9 cellular contexts compared by ENCODE assay signal in genomic region chr11:5291207-5291838, GRCh38. TPM values are rescaled to one million over a fixed set of nuclear protein-coding genes. Genes with fewer than 3 reads are reported as not detected.
A peak's percentile ranks its signal among the peaks of the same experiment; 100 is the strongest.
DNase-seq lines count a peak whose midpoint lies in the region; ATAC-seq and TF ChIP-seq lines count a peak whose summit lies in the region.
"Had no signal": no experiment of that assay in that cellular context is flagged by ENCODE, and none has a peak within 500 bp of the region (broad histone marks: within the 10 kb centered on the region; RNA-seq: fewer than 3 reads in every experiment).

No MANE protein-coding gene starts in this region.

- ATAC-seq in GM19324 (IDR thresholded peaks at IDR 0.05; ENCODE audit: low FRiP score, unreplicated experiment) (peak; percentile 87), HG03135 (IDR thresholded peaks at IDR 0.05; ENCODE audit: unreplicated experiment) (peak; percentile 87)
- no peak for ATAC-seq in CD4-positive, alpha-beta T cell (ENCODE audit: poor library complexity)

- no peaks in the 10 kb centered on the region for H3K36me3 ChIP-seq in HAP-1 (replicated peaks)
- H3K36me3 ChIP-seq: neutrophil had no signal

- H3K9me3 ChIP-seq in HAP-1 = no peaks in the 10 kb centered on the region
- H3K9me3 ChIP-seq in CD4-positive, alpha-beta T cell (ENCODE audit: control insufficient read depth, low read length) = no peaks in the 10 kb centered on the region
- H3K9me3 ChIP-seq: neutrophil had no signal

- no peaks in the 10 kb centered on the region for H3K4me1 ChIP-seq in HAP-1

- no peak for TF ChIP-seq CTCF in CD4-positive, alpha-beta T cell (IDR thresholded peaks at IDR 0.05)
- TF ChIP-seq CTCF in lower leg skin (IDR thresholded peaks at IDR 0.05) = no peak

- intact Hi-C loops in CD4-positive, alpha-beta T cell (cut with DNase I, micrococcal nuclease) = no loop called here
- intact Hi-C loops in lower leg skin (cut with DNase I; ENCODE audit: low total_unique reads) = no loop called here

- no peak overlapping the region for H3K27ac ChIP-seq in CD4-positive, alpha-beta T cell (ENCODE audit: low read depth, low read length)
- H3K27ac ChIP-seq: neutrophil had no signal

- H3K4me3 Mint-ChIP-seq in CD4-positive, alpha-beta T cell = no peak overlapping the region

- DNase-seq in DMS53 (lab: John Stamatoyannopoulos, UW) = peak; percentile 75
- DNase-seq in RPMI8226 = peak; percentile 26
- peak; percentile 34 for DNase-seq in iPS-NIHi11 (ENCODE audit: low spot score)
- no peak for DNase-seq in HAP-1 (ENCODE audit: low spot score in 2 of 2)
- DNase-seq in CD4-positive, alpha-beta T cell = no peak
- no peak for DNase-seq in lower leg skin (ENCODE audit: low spot score in 2 of 2)

- no peaks in the 10 kb centered on the region for H3K27me3 Mint-ChIP-seq in CD4-positive, alpha-beta T cell

- H3K27me3 ChIP-seq in HAP-1 (ENCODE audit: low read depth) = no peaks in the 10 kb centered on the region
- no peaks in the 10 kb centered on the region for H3K27me3 ChIP-seq in CD4-positive, alpha-beta T cell (ENCODE audit: control insufficient read depth, insufficient read depth, low read length)
- H3K27me3 ChIP-seq: neutrophil had no signal

- CTCF ChIA-PET in CD4-positive, alpha-beta T cell (lab: Charles Lee) = no interaction called here

- no peak overlapping the region for H3K4me3 ChIP-seq in HAP-1
- H3K4me3 ChIP-seq in lower leg skin (ENCODE audit: low read depth, poor library complexity, severe bottlenecking) = no peak overlapping the region

- H3K9me3 Mint-ChIP-seq in CD4-positive, alpha-beta T cell = no peaks in the 10 kb centered on the region

- WGBS in lower leg skin, 2 donors = 68 to 76% methylated on average over 1 of the region's 1 CpG

- in situ Hi-C loops in HAP-1 (cut with MboI; ENCODE audit: low sequenced_read_pairs) = no loop called here

- POLR2A ChIA-PET in CD4-positive, alpha-beta T cell (lab: Charles Lee) = no interaction called here

- TF ChIP-seq POLR2A in lower leg skin (IDR thresholded peaks at IDR 0.05) = no peak

- no peak overlapping the region for H3K27ac Mint-ChIP-seq in CD4-positive, alpha-beta T cell

- H3K4me1 Mint-ChIP-seq in CD4-positive, alpha-beta T cell (ENCODE audit: low read depth) = no peaks in the 10 kb centered on the region

- no peaks in the 10 kb centered on the region for H3K36me3 Mint-ChIP-seq in CD4-positive, alpha-beta T cell (ENCODE audit: low read depth)

RNA-seq across cellular contexts. Expression of gene OR51B4, which starts 10.4 kb away (rescaled TPM):
- total RNA-seq in CD4-positive, alpha-beta T cell = not detected
- not detected for total RNA-seq in lower leg skin

RNA-seq across cellular contexts. Expression of gene HBE1, which starts 21.6 kb away (rescaled TPM):
- total RNA-seq in CD4-positive, alpha-beta T cell = not detected
- not detected for total RNA-seq in lower leg skin

RNA-seq across cellular contexts. Expression of gene OR51B2, which starts 32.8 kb away (rescaled TPM):
- not detected for total RNA-seq in CD4-positive, alpha-beta T cell
- not detected for total RNA-seq in lower leg skin

RNA-seq across cellular contexts. Expression of gene HBG2, which starts 36.7 kb away (rescaled TPM):
- not detected for total RNA-seq in CD4-positive, alpha-beta T cell
- not detected for total RNA-seq in lower leg skin

RNA-seq across cellular contexts. Expression of gene HBG1, which starts 41.7 kb away (rescaled TPM):
- total RNA-seq in CD4-positive, alpha-beta T cell = not detected
- not detected for total RNA-seq in lower leg skin

Comparison
In these comparisons a context has a peak if more than half of its experiments do, and no peak if none do; other contexts are left out.
1. DNase-seq: peak in DMS53 (single experiment), RPMI8226 (single experiment) and iPS-NIHi11 (single experiment); none in HAP-1 (0 of 2), CD4-positive, alpha-beta T cell (0 of 10) and lower leg skin (0 of 2).